ENCODE assay signal across 8 cellular contexts in genomic region chr6:72182337-72183246, GRCh38.
DNase-seq lines count a peak whose midpoint lies in the region; ATAC-seq lines count a peak whose summit lies in the region.

No MANE protein-coding gene starts in this region.

- POLR2A ChIA-PET in activated CD8-positive, alpha-beta T cell treated with anti-CD3 and anti-CD28 coated beads, Interleukin-2, amount 10 ng/mL, durations not matched to agents 7 days and 5 days (lab: Charles Lee), result no interaction called here

- CTCF ChIA-PET in activated CD8-positive, alpha-beta T cell treated with anti-CD3 and anti-CD28 coated beads, Interleukin-2, amount 10 ng/mL, durations not matched to agents 7 days and 5 days (lab: Charles Lee), result no interaction called here

- H3K4me3 Mint-ChIP-seq in activated CD8-positive, alpha-beta T cell treated with anti-CD3 and anti-CD28 coated beads, Interleukin-2, amount 10 ng/mL, durations not matched to agents 7 days and 5 days, result no peak overlapping the region

- 3% methylated on average over 100 of the region's 100 CpGs for WGBS in right cardiac atrium

- intact Hi-C loops in right cardiac atrium (cut with DNase I), result no loop called here

- peak overlapping the region; percentile 2 for H3K4me3 ChIP-seq in right cardiac atrium (ENCODE audit: low read length)

- no peaks in the 10 kb centered on the region for H3K36me3 Mint-ChIP-seq in activated CD8-positive, alpha-beta T cell treated with anti-CD3 and anti-CD28 coated beads, Interleukin-2, amount 10 ng/mL, durations not matched to agents 7 days and 5 days (ENCODE audit: low read depth)

- ATAC-seq in GM19397 (IDR thresholded peaks at IDR 0.05; ENCODE audit: unreplicated experiment) (peak; percentile 44), right cardiac atrium (peak; percentile 54 to 60)
- peak; percentile 49 for ATAC-seq in activated CD8-positive, alpha-beta T cell treated with anti-CD3 and anti-CD28 coated beads, Interleukin-2, amount 10 ng/mL, durations not matched to agents 7 days and 5 days

- no peak overlapping the region for H3K27ac ChIP-seq in right cardiac atrium (ENCODE audit: low read length)

- peaks cover 2% of the 10 kb centered on the region for H3K4me1 ChIP-seq in right cardiac atrium (ENCODE audit: control insufficient read depth, insufficient read depth, low read length)

- no peaks in the 10 kb centered on the region for H3K9me3 ChIP-seq in right cardiac atrium (ENCODE audit: control insufficient read depth, low read length)

- no peaks in the 10 kb centered on the region for H3K9me3 Mint-ChIP-seq in activated CD8-positive, alpha-beta T cell treated with anti-CD3 and anti-CD28 coated beads, Interleukin-2, amount 10 ng/mL, durations not matched to agents 7 days and 5 days (ENCODE audit: insufficient read depth)

- peaks cover 3% of the 10 kb centered on the region for H3K27me3 ChIP-seq in right cardiac atrium (ENCODE audit: control insufficient read depth, insufficient read depth)

- DNase-seq in DMS53 treated with DMSO at 0.1 percent for 48 hours (lab: John Stamatoyannopoulos, UW; ENCODE audit: unreplicated experiment) (peak; percentile 91), HT1080 (ENCODE audit: low read depth) (peak; percentile 12), right cardiac atrium (peak; percentile 15 to 51 (median 43)), retina (peak; percentile 91), UCSD-AML1 (lab: John Stamatoyannopoulos, UW; ENCODE audit: unreplicated experiment) (no peak), NCI-H1694 (lab: John Stamatoyannopoulos, UW) (no peak)
- no peak for DNase-seq in activated CD8-positive, alpha-beta T cell treated with anti-CD3 and anti-CD28 coated beads, Interleukin-2, amount 10 ng/mL, durations not matched to agents 7 days and 5 days

- no peak overlapping the region for H3K27ac Mint-ChIP-seq in activated CD8-positive, alpha-beta T cell treated with anti-CD3 and anti-CD28 coated beads, Interleukin-2, amount 10 ng/mL, durations not matched to agents 7 days and 5 days

- H3K4me1 Mint-ChIP-seq in activated CD8-positive, alpha-beta T cell treated with anti-CD3 and anti-CD28 coated beads, Interleukin-2, amount 10 ng/mL, durations not matched to agents 7 days and 5 days (ENCODE audit: low read depth), result peaks cover 7% of the 10 kb centered on the region

- peaks cover 27% of the 10 kb centered on the region for H3K27me3 Mint-ChIP-seq in activated CD8-positive, alpha-beta T cell treated with anti-CD3 and anti-CD28 coated beads, Interleukin-2, amount 10 ng/mL, durations not matched to agents 7 days and 5 days (ENCODE audit: low read depth)

Comparison
In these comparisons a context has a peak if more than half of its experiments do, and no peak if none do; other contexts are left out.
1. DNase-seq: peak in DMS53 treated with DMSO at 0.1 percent for 48 hours (single experiment), HT1080 (single experiment), right cardiac atrium (3 of 3) and retina (single experiment); none in activated CD8-positive, alpha-beta T cell treated with anti-CD3 and anti-CD28 coated beads, Interleukin-2, amount 10 ng/mL, durations not matched to agents 7 days and 5 days (single experiment), UCSD-AML1 (single experiment) and NCI-H1694 (single experiment).
2. Peak in every context shown above with its lines, with median percentiles within 50 percentile points of each other: ATAC-seq.